ENCODE assay signal across 9 cellular contexts in genomic region chr19:53467138-53467502, GRCh38. TPM values are rescaled to one million over a fixed set of nuclear protein-coding genes. Genes with fewer than 3 reads are reported as not detected.
DNase-seq lines count a peak whose midpoint lies in the region; ATAC-seq and TF ChIP-seq lines count a peak whose summit lies in the region.
"Had no signal": no experiment of that assay in that cellular context is flagged by ENCODE, and none has a peak within 500 bp of the region (broad histone marks: within the 10 kb centered on the region; RNA-seq: fewer than 3 reads in every experiment).

No MANE protein-coding gene starts in this region.

- POLR2A ChIA-PET in RWPE1 (lab: Yijun Ruan, JAX; ENCODE audit: low non-redundant PET), result no interaction called here

- no peaks in the 10 kb centered on the region for H3K9me3 ChIP-seq in fibroblast of lung (ENCODE audit: control insufficient read depth, insufficient read depth, low read depth, low read length)

- H3K79me2 ChIP-seq in fibroblast of lung (ENCODE audit: control insufficient read depth, insufficient read depth, low read length), result no peaks in the 10 kb centered on the region

- H3K36me3 ChIP-seq in fibroblast of lung (ENCODE audit: control insufficient read depth, insufficient read depth, low read length), result no peaks in the 10 kb centered on the region

- H3K4me1 ChIP-seq in fibroblast of lung (ENCODE audit: control insufficient read depth, extremely low read depth, insufficient read depth, low read length), result no peaks in the 10 kb centered on the region

- peak overlapping the region; percentile 87 for H3K4me2 ChIP-seq in fibroblast of lung (ENCODE audit: extremely low read depth, insufficient read depth, low read length)

- CTCF ChIA-PET in RWPE1 (lab: Yijun Ruan, JAX), result no interaction called here

- H3K27ac ChIP-seq in RWPE1 (peak overlapping the region; percentile 72), fibroblast of lung (ENCODE audit: insufficient read depth, low read length) (no peak overlapping the region)

- no peak overlapping the region for H3K9ac ChIP-seq in fibroblast of lung (ENCODE audit: insufficient read depth, low read length)

- H4K20me1 ChIP-seq in fibroblast of lung (ENCODE audit: control insufficient read depth, extremely low read depth, insufficient read depth, low read length), result no peaks in the 10 kb centered on the region

- DNase-seq in AG08396 (ENCODE audit: low spot score) (peak; percentile 16), RWPE1 (ENCODE audit: low spot score) (no peak), fibroblast of lung (ENCODE audit: low read depth in 2 of 2) (no peak), omental fat pad (ENCODE audit: low spot score) (no peak), NCI-H446 treated with DMSO at 0.1 percent for 48 hours (lab: John Stamatoyannopoulos, UW) (no peak), SKM-1 treated with dmso at 0.1 percent for 144 hours (lab: John Stamatoyannopoulos, UW; ENCODE audit: unreplicated experiment) (no peak), NCI-H187 treated with DMSO at 0.1 percent for 48 hours (lab: John Stamatoyannopoulos, UW) (no peak)

- no peak for TF ChIP-seq CTCF in RWPE1 (conservative IDR thresholded peaks at IDR 0.05; ENCODE audit: low read depth)
- TF ChIP-seq CTCF in fibroblast of lung (conservative IDR thresholded peaks at IDR 0.05 in 1 of 2, IDR thresholded peaks at IDR 0.05 in 1 of 2; ENCODE audit: low read depth in 1 of 2, low read length in 2 of 2), result no peak
- no peak for TF ChIP-seq CTCF in omental fat pad (IDR thresholded peaks at IDR 0.05)

- ATAC-seq in GM21390 (IDR thresholded peaks at IDR 0.05; ENCODE audit: unreplicated experiment) (peak; percentile 21), omental fat pad (ENCODE audit: low FRiP score) (peak; percentile 45)
- ATAC-seq: HCT116 had no signal

- peak overlapping the region; percentile 48 to 81 (median 70) for H3K4me3 ChIP-seq in fibroblast of lung (replicated peaks in 1 of 4; ENCODE audit: control extremely low read depth in 1 of 4, insufficient read depth in 1 of 4, low read depth in 3 of 4, low read length in 4 of 4)

- no peaks in the 10 kb centered on the region for H3K27me3 ChIP-seq in fibroblast of lung (ENCODE audit: control insufficient read depth, insufficient read depth, low read length)

- H2AFZ ChIP-seq in fibroblast of lung (ENCODE audit: low read length), result peak overlapping the region; percentile 85

RNA-seq across cellular contexts. Expression of gene ZNF813, which starts 0.4 kb away (rescaled TPM):
- total RNA-seq in fibroblast of lung (3.6 and 3.9 TPM in 2 replicates), omental fat pad (10 to 100 TPM in 1 of 4 donors, 1 to 10 TPM in 3; 2.5 to 11.0 (median 2.9) TPM)
- 1.4 and 1.8 TPM in 2 replicates for polyA plus RNA-seq in fibroblast of lung
- 1.5 and 1.6 TPM in 2 replicates for polyA plus RNA-seq in fibroblast of lung (2012)
- polyA minus RNA-seq in fibroblast of lung (ENCODE audit: low replicate concordance), result 0.04 and 0.24 TPM in 2 replicates

RNA-seq across cellular contexts. Expression of gene ZNF761, which starts 35.3 kb away (rescaled TPM):
- total RNA-seq in fibroblast of lung (9.2 and 10.7 TPM in 2 replicates), omental fat pad (10 to 100 TPM; 10.4 to 16.8 (median 14.2) TPM)
- 7.6 and 11.5 TPM in 2 replicates for polyA plus RNA-seq in fibroblast of lung
- 3.8 and 6.0 TPM in 2 replicates for polyA plus RNA-seq in fibroblast of lung (2012)
- polyA minus RNA-seq in fibroblast of lung (ENCODE audit: low replicate concordance), result 1.7 and 3.6 TPM in 2 replicates
